Comparison of ENCODE assay signal across 8 cellular contexts in genomic region chr17:48053758-48054237, GRCh38. TPM values are rescaled to one million over a fixed set of nuclear protein-coding genes. Genes with fewer than 3 reads are reported as not detected.
DNase-seq lines count a peak whose midpoint lies in the region; ATAC-seq and TF ChIP-seq lines count a peak whose summit lies in the region.

No MANE protein-coding gene starts in this region.

- H2AK5ac ChIP-seq in H9 (ENCODE audit: insufficient read length, low read length), result no peak overlapping the region

- POLR2A ChIA-PET in activated B cell treated with CpG ODN at 0.5 μM for 24 hours (lab: Charles Lee), result interaction anchor here (2.1 kb wide), 2 partner anchors 10 to 15 kb away, joined by 7 to 11 read pairs; no protein-coding TSS in a partner anchor

- H4K91ac ChIP-seq in H9 (ENCODE audit: insufficient read length, low read depth, low read length), result no peak overlapping the region

- H3K56ac ChIP-seq in H9 (ENCODE audit: insufficient read length, low read depth, low read length), result no peak overlapping the region

- H3K79me2 ChIP-seq in H9 (ENCODE audit: insufficient read depth, low read length), result peaks cover 19% of the 10 kb centered on the region; the same call in 1 of the 2 replicates

- DNase-seq in H9, result peak; percentile 53
- DNase-seq in activated B cell treated with CpG ODN at 0.5 μM for 24 hours, result no peak
- no peak for DNase-seq in glutamatergic neuron
- DNase-seq in foreskin keratinocyte, result no peak
- no peak for DNase-seq in ecto neural progenitor cell (ENCODE audit: low spot score)
- DNase-seq in KG1 (lab: John Stamatoyannopoulos, UW), result no peak

- H2BK120ac ChIP-seq in H9 (ENCODE audit: low read depth, low read length, poor library complexity, severe bottlenecking), result no peak overlapping the region

- no peak overlapping the region for H4K5ac ChIP-seq in H9 (ENCODE audit: insufficient read length, low read depth, low read length)

- H3K27me3 Mint-ChIP-seq in H9 (ENCODE audit: low read depth), result no peaks in the 10 kb centered on the region; the same call in 1 of the 2 replicates
- H3K27me3 Mint-ChIP-seq in activated B cell treated with CpG ODN at 0.5 μM for 24 hours, result no peaks in the 10 kb centered on the region
- peaks cover 24% of the 10 kb centered on the region for H3K27me3 Mint-ChIP-seq in glutamatergic neuron (ENCODE audit: unreplicated experiment)

- H3T11ph ChIP-seq in H9 (ENCODE audit: low read length), result no peak overlapping the region

- H3K9me3 ChIP-seq in H9 (ENCODE audit: control insufficient read depth, low read depth, low read length), result no peaks in the 10 kb centered on the region

- H4K20me1 ChIP-seq in H9 (ENCODE audit: control insufficient read depth, insufficient read depth, insufficient read length), result no peaks in the 10 kb centered on the region

- no peak overlapping the region; the same call in 1 of the 2 replicates for H3K14ac ChIP-seq in H9 (ENCODE audit: insufficient read depth, low read length)

- H3K4me3 ChIP-seq in skin epidermis, result peak overlapping the region in 2 of 7 experiments; percentile 5 to 20

- H3K9me3 Mint-ChIP-seq in H9 (no peaks in the 10 kb centered on the region; a peak in 2 of 5 replicates), activated B cell treated with CpG ODN at 0.5 μM for 24 hours (no peaks in the 10 kb centered on the region), glutamatergic neuron (ENCODE audit: unreplicated experiment) (peaks cover 17% of the 10 kb centered on the region)

- H3K4me1 Mint-ChIP-seq in H9 (peaks cover 65 to 84% of the 10 kb centered on the region in 2 experiments), activated B cell treated with CpG ODN at 0.5 μM for 24 hours (peaks cover 81% of the 10 kb centered on the region), glutamatergic neuron (ENCODE audit: low read depth, unreplicated experiment) (peaks cover 50% of the 10 kb centered on the region)

- no peak overlapping the region for H2BK15ac ChIP-seq in H9 (ENCODE audit: low read depth, low read length)

- H3K4me2 ChIP-seq in H9 (ENCODE audit: insufficient read depth, insufficient read length, low read length), result peak overlapping the region; percentile 45

- ATAC-seq in activated B cell treated with CpG ODN at 0.5 μM for 24 hours (ENCODE audit: low read depth) (no peak), HG03342 (IDR thresholded peaks at IDR 0.05; ENCODE audit: unreplicated experiment) (no peak), foreskin keratinocyte (no peak)

- H3K27me3 ChIP-seq in H9 (ENCODE audit: insufficient read depth, low read length), result no peaks in the 10 kb centered on the region
- H3K27me3 ChIP-seq in foreskin keratinocyte, result no peaks in the 10 kb centered on the region

- intact Hi-C loops in activated B cell treated with CpG ODN at 0.5 μM for 24 hours (cut with micrococcal nuclease), result no loop called here

- no peak overlapping the region for H2AFZ ChIP-seq in H9 (ENCODE audit: low read length)

- peaks cover 18% of the 10 kb centered on the region; the same call in 1 of the 2 replicates for H3K4me1 ChIP-seq in H9 (ENCODE audit: insufficient read depth, low read length)
- H3K4me1 ChIP-seq in foreskin keratinocyte, result peaks cover 42% of the 10 kb centered on the region

- H3K23ac ChIP-seq in H9 (ENCODE audit: insufficient read length, low read depth, low read length), result no peak overlapping the region

- H3K18ac ChIP-seq in H9 (ENCODE audit: insufficient read length, low read depth, low read length), result no peak overlapping the region

- CTCF ChIA-PET in activated B cell treated with CpG ODN at 0.5 μM for 24 hours (lab: Charles Lee), result interaction anchor here (1.1 to 4.8 kb wide), 2 partner anchors 22 to 28 kb away, joined by 3 to 34 read pairs; no protein-coding TSS in a partner anchor

- H3K4me3 Mint-ChIP-seq in H9 (peak overlapping the region; percentile 90 to 94), activated B cell treated with CpG ODN at 0.5 μM for 24 hours (peak overlapping the region; percentile 41), glutamatergic neuron (ENCODE audit: unreplicated experiment) (peak overlapping the region; percentile 99)

- peaks cover 57 to 65% (median 57%) of the 10 kb centered on the region in 3 experiments for H3K36me3 Mint-ChIP-seq in H9 (ENCODE audit: insufficient read depth in 1 of 3, low read depth in 3 of 3)
- peaks cover 87% of the 10 kb centered on the region for H3K36me3 Mint-ChIP-seq in activated B cell treated with CpG ODN at 0.5 μM for 24 hours (ENCODE audit: low read depth)
- H3K36me3 Mint-ChIP-seq in glutamatergic neuron (ENCODE audit: unreplicated experiment), result peaks cover 15% of the 10 kb centered on the region

- TF ChIP-seq CTCF in H9 (conservative IDR thresholded peaks at IDR 0.05), result no peak
- no peak for TF ChIP-seq CTCF in activated B cell treated with CpG ODN at 0.5 μM for 24 hours (IDR thresholded peaks at IDR 0.05)
- TF ChIP-seq CTCF in glutamatergic neuron (IDR thresholded peaks at IDR 0.05; ENCODE audit: partially characterized antibody, unreplicated experiment), result no peak
- TF ChIP-seq CTCF in foreskin keratinocyte (conservative IDR thresholded peaks at IDR 0.05), result no peak

- no peak overlapping the region for H2BK5ac ChIP-seq in H9 (ENCODE audit: insufficient read length, low read length)

- peaks cover 4% of the 10 kb centered on the region for H3K79me1 ChIP-seq in H9 (ENCODE audit: insufficient read depth, low read depth, low read length, poor library complexity, severe bottlenecking)

- H2BK20ac ChIP-seq in H9 (ENCODE audit: low read depth, low read length, poor library complexity, severe bottlenecking), result no peak overlapping the region

- H3K27ac ChIP-seq in H9 (ENCODE audit: insufficient read length, low read depth, low read length) (peak overlapping the region; percentile 42), skin epidermis (peak overlapping the region in 18 of 21 experiments; percentile 54 to 98 (median 82)), foreskin keratinocyte (no peak overlapping the region)

- peaks cover 8% of the 10 kb centered on the region for H3K23me2 ChIP-seq in H9 (ENCODE audit: insufficient read length, low read depth, low read length, poor library complexity, severe bottlenecking)

- H3K4ac ChIP-seq in H9 (ENCODE audit: low read depth, low read length), result no peak overlapping the region

- H4K8ac ChIP-seq in H9 (replicated peaks; ENCODE audit: insufficient read length, low read depth, low read length), result no peak overlapping the region

- no peak overlapping the region for H2BK12ac ChIP-seq in H9 (ENCODE audit: insufficient read length, low read depth, low read length)

- peak overlapping the region; percentile 2 for H3K9ac ChIP-seq in H9 (ENCODE audit: extremely low read depth, insufficient read length, low read length)

- H3K27ac Mint-ChIP-seq in H9, result peak overlapping the region; percentile 89 to 99 (median 93)
- peak overlapping the region; percentile 80 for H3K27ac Mint-ChIP-seq in activated B cell treated with CpG ODN at 0.5 μM for 24 hours
- H3K27ac Mint-ChIP-seq in glutamatergic neuron (ENCODE audit: unreplicated experiment), result peak overlapping the region; percentile 93

- WGBS in H9 (ENCODE audit: extremely low coverage, insufficient read length, low lambda C conversion rate), result no CpG with 5 or more reads among the region's 6 CpGs

RNA-seq across cellular contexts. Expression of gene NFE2L1, which starts 5.6 kb away (rescaled TPM):
- 158 and 161 TPM in 2 replicates for total RNA-seq in H9 (2021)
- total RNA-seq in activated B cell treated with CpG ODN at 0.5 μM for 24 hours, result 127 and 141 TPM in 2 replicates
- 190 TPM for total RNA-seq in glutamatergic neuron (ENCODE audit: unreplicated experiment)
- total RNA-seq in foreskin keratinocyte, result 106 and 116 TPM in 2 replicates
- polyA plus RNA-seq in foreskin keratinocyte, result 58.7 and 62.8 TPM in 2 replicates

RNA-seq across cellular contexts. Expression of gene COPZ2, which starts 16.2 kb away (rescaled TPM):
- total RNA-seq in H9 (2021), result 0.68 and 0.77 TPM in 2 replicates
- total RNA-seq in activated B cell treated with CpG ODN at 0.5 μM for 24 hours, result 3.3 and 4.1 TPM in 2 replicates
- not detected for total RNA-seq in glutamatergic neuron (ENCODE audit: unreplicated experiment)
- total RNA-seq in foreskin keratinocyte, result 16.8 and 18.0 TPM in 2 replicates
- 18.3 and 23.3 TPM in 2 replicates for polyA plus RNA-seq in foreskin keratinocyte

RNA-seq across cellular contexts. Expression of gene CBX1, which starts 47.5 kb away (rescaled TPM):
- total RNA-seq in H9 (2021) (155 and 158 TPM in 2 replicates), activated B cell treated with CpG ODN at 0.5 μM for 24 hours (46.0 and 49.5 TPM in 2 replicates), glutamatergic neuron (ENCODE audit: unreplicated experiment) (141 TPM), foreskin keratinocyte (80.2 and 99.4 TPM in 2 replicates)
- 64.8 and 85.1 TPM in 2 replicates for polyA plus RNA-seq in foreskin keratinocyte

RNA-seq across cellular contexts. Expression of gene SNX11, which starts 53.8 kb away (rescaled TPM):
- 20.0 and 21.7 TPM in 2 replicates for total RNA-seq in H9 (2021)
- 129 and 145 TPM in 2 replicates for total RNA-seq in activated B cell treated with CpG ODN at 0.5 μM for 24 hours
- total RNA-seq in glutamatergic neuron (ENCODE audit: unreplicated experiment), result 44.0 TPM
- 13.8 and 15.4 TPM in 2 replicates for total RNA-seq in foreskin keratinocyte
- polyA plus RNA-seq in foreskin keratinocyte, result 13.9 and 14.7 TPM in 2 replicates

Comparison
In these comparisons a context has a peak if more than half of its experiments do, and no peak if none do; other contexts are left out.
1. H3K4me3 Mint-ChIP-seq: peak in every context shown above with its lines; median percentile 99 in glutamatergic neuron; 92 in H9; 41 in activated B cell treated with CpG ODN at 0.5 μM for 24 hours.